In the genomic region with DNA sequence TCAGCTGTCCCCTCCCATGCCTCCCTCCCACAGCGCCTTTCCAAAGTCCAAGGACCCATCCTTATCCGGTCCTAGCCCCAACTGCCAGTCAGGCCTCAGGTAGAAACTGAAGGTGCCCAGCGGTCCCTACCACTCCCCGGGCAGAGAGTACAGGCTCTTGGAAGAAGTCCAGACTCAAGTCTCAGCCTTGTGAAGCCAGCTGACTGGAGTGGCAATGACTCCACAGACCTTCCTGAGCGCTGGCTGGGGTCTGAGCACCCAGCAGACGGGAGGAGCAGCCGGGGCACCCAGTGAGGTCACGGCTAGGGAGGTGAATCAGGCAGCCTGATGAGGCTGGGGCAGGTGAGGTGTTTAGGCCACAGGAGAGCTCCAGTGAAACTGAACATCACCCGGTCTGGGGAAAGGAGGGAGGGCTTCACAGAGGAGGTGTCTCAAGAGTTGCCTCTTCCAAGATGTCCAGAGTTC, we compare ENCODE assay signal across 14 cellular contexts.
A peak's percentile ranks its signal among the peaks of the same experiment; 100 is the strongest.
DNase-seq lines count a peak whose midpoint lies in the region; ATAC-seq lines count a peak whose summit lies in the region.
"Had no signal": no experiment of that assay in that cellular context is flagged by ENCODE, and none has a peak within 500 bp of the region (broad histone marks: within the 10 kb centered on the region; RNA-seq: fewer than 3 reads in every experiment).

No MANE protein-coding gene starts in this region.

- H2BK120ac ChIP-seq in mesendoderm (ENCODE audit: low read depth, low read length): no peak overlapping the region

- H3K56ac ChIP-seq in mesendoderm (ENCODE audit: low read length): no peak overlapping the region

- H3K4me3 ChIP-seq in SJSA1 (no peak overlapping the region), mesendoderm (ENCODE audit: low read length) (no peak overlapping the region)
- H3K4me3 ChIP-seq: skin epidermis, suprapubic skin had no signal

- H3K27ac Mint-ChIP-seq in central memory CD8-positive, alpha-beta T cell (ENCODE audit: low read depth): peak overlapping the region; percentile 74
- peak overlapping the region; percentile 48 to 63 for H3K27ac Mint-ChIP-seq in stimulated activated naive CD8-positive, alpha-beta T cell treated with anti-CD3 and anti-CD28 coated beads, Interleukin-15, amount 100 ng/mL, for 72 hours

- H3K4ac ChIP-seq in mesendoderm (ENCODE audit: low read depth, low read length): no peak overlapping the region

- H3K4me3 Mint-ChIP-seq in central memory CD8-positive, alpha-beta T cell: no peak overlapping the region
- peak overlapping the region in 1 of 2 donors; percentile 23 for H3K4me3 Mint-ChIP-seq in stimulated activated naive CD8-positive, alpha-beta T cell treated with anti-CD3 and anti-CD28 coated beads, Interleukin-15, amount 100 ng/mL, for 72 hours
- H3K4me3 Mint-ChIP-seq: activated naive CD8-positive, alpha-beta T cell treated with anti-CD3 and anti-CD28 coated beads, Interleukin-2, amount 10 ng/mL, durations not matched to agents 7 days and 5 days had no signal

- H3K9me3 ChIP-seq in SJSA1 (replicated peaks): no peaks in the 10 kb centered on the region
- H3K9me3 ChIP-seq: suprapubic skin had no signal

- H3K27me3 Mint-ChIP-seq in central memory CD8-positive, alpha-beta T cell: no peaks in the 10 kb centered on the region
- no peaks in the 10 kb centered on the region for H3K27me3 Mint-ChIP-seq in stimulated activated naive CD8-positive, alpha-beta T cell treated with anti-CD3 and anti-CD28 coated beads, Interleukin-15, amount 100 ng/mL, for 72 hours
- H3K27me3 Mint-ChIP-seq: activated naive CD8-positive, alpha-beta T cell treated with anti-CD3 and anti-CD28 coated beads, Interleukin-2, amount 10 ng/mL, durations not matched to agents 7 days and 5 days had no signal

- no peaks in the 10 kb centered on the region for H3K9me3 Mint-ChIP-seq in central memory CD8-positive, alpha-beta T cell
- H3K9me3 Mint-ChIP-seq in stimulated activated naive CD8-positive, alpha-beta T cell treated with anti-CD3 and anti-CD28 coated beads, Interleukin-15, amount 100 ng/mL, for 72 hours: no peaks in the 10 kb centered on the region
- H3K9me3 Mint-ChIP-seq: activated naive CD8-positive, alpha-beta T cell treated with anti-CD3 and anti-CD28 coated beads, Interleukin-2, amount 10 ng/mL, durations not matched to agents 7 days and 5 days had no signal

- ATAC-seq in central memory CD8-positive, alpha-beta T cell (replicated peaks; ENCODE audit: extremely low read depth, poor library complexity, severe bottlenecking): no peak
- no peak for ATAC-seq in stimulated activated naive CD8-positive, alpha-beta T cell treated with anti-CD3 and anti-CD28 coated beads, Interleukin-15, amount 100 ng/mL, for 72 hours
- no peak for ATAC-seq in HG03139 (IDR thresholded peaks at IDR 0.05; ENCODE audit: unreplicated experiment)

- H3K27me3 ChIP-seq in SJSA1 (replicated peaks) (no peaks in the 10 kb centered on the region), layer of hippocampus (ENCODE audit: control insufficient read depth, insufficient read depth, low read length) (no peaks in the 10 kb centered on the region), mesendoderm (ENCODE audit: insufficient read depth, low read length, poor library complexity) (no peaks in the 10 kb centered on the region)
- H3K27me3 ChIP-seq: suprapubic skin had no signal

- no peak overlapping the region for H2BK15ac ChIP-seq in mesendoderm (replicated peaks; ENCODE audit: low read depth)

- H3K4me1 ChIP-seq in SJSA1 (replicated peaks) (peaks cover 25% of the 10 kb centered on the region), mesendoderm (ENCODE audit: control insufficient read depth, low read depth, low read length) (peaks cover 2% of the 10 kb centered on the region)

- H3K36me3 ChIP-seq in SJSA1 (peaks cover 14% of the 10 kb centered on the region), mesendoderm (ENCODE audit: control insufficient read depth, insufficient read depth, low read length) (no peaks in the 10 kb centered on the region)
- H3K36me3 ChIP-seq: suprapubic skin had no signal

- H3K23ac ChIP-seq in mesendoderm (ENCODE audit: low read length): no peak overlapping the region

- H3K79me2 ChIP-seq in mesendoderm (ENCODE audit: control insufficient read depth, insufficient read depth, low read length): no peaks in the 10 kb centered on the region

- peaks cover 48% of the 10 kb centered on the region for H3K4me1 Mint-ChIP-seq in central memory CD8-positive, alpha-beta T cell
- H3K4me1 Mint-ChIP-seq in stimulated activated naive CD8-positive, alpha-beta T cell treated with anti-CD3 and anti-CD28 coated beads, Interleukin-15, amount 100 ng/mL, for 72 hours: peaks cover 62% of the 10 kb centered on the region

- H2AK5ac ChIP-seq in mesendoderm (ENCODE audit: low read length): no peak overlapping the region

- no peak overlapping the region for H4K8ac ChIP-seq in mesendoderm (ENCODE audit: low read depth, low read length)

- H2BK5ac ChIP-seq in mesendoderm (ENCODE audit: low read length): no peak overlapping the region

- H3K27ac ChIP-seq in SJSA1: peak overlapping the region; percentile 67; the same call in 1 of the 2 replicates
- H3K27ac ChIP-seq in layer of hippocampus (ENCODE audit: low read depth, low read length): peak overlapping the region; percentile 78
- no peak overlapping the region for H3K27ac ChIP-seq in mesendoderm (ENCODE audit: low read depth, low read length)
- H3K27ac ChIP-seq: skin epidermis, suprapubic skin had no signal

- no CpG with 5 or more reads among the region's 9 CpGs for WGBS in mesendoderm (ENCODE audit: extremely low coverage, insufficient coverage, low lambda C conversion rate)

- DNase-seq in SJSA1 (ENCODE audit: low read depth in 1 of 2, low spot score in 2 of 2) (no peak), NCI-H526 (lab: John Stamatoyannopoulos, UW) (no peak), mesendoderm (no peak)
- no peak for DNase-seq in central memory CD8-positive, alpha-beta T cell (ENCODE audit: low spot score in 2 of 2)
- DNase-seq in stimulated activated naive CD8-positive, alpha-beta T cell treated with anti-CD3 and anti-CD28 coated beads, Interleukin-15, amount 100 ng/mL, for 72 hours: no peak
- DNase-seq in stimulated activated CD4-positive, alpha-beta T cell treated with anti-CD3 and anti-CD28 coated beads, Interleukin-4, amount 100 ng/mL, for 1 hour: no peak
- DNase-seq: activated CD8-positive, alpha-beta memory T cell treated with anti-CD3 and anti-CD28 coated beads, Interleukin-2, amount 50 U/mL, for 4 hours; activated naive CD8-positive, alpha-beta T cell treated with anti-CD3 and anti-CD28 coated beads, Interleukin-2, amount 10 ng/mL, durations not matched to agents 7 days and 5 days; DND-41; NCI-H2029 had no signal

- peaks cover 4% of the 10 kb centered on the region for H3K79me1 ChIP-seq in mesendoderm (ENCODE audit: low read length)

- H4K5ac ChIP-seq in mesendoderm (ENCODE audit: low read length): no peak overlapping the region

- H3K4me2 ChIP-seq in mesendoderm (ENCODE audit: low read length): no peak overlapping the region

- H3K18ac ChIP-seq in mesendoderm (ENCODE audit: low read length): no peak overlapping the region

- H3K9ac ChIP-seq in mesendoderm (ENCODE audit: low read length): no peak overlapping the region

- peaks cover 4% of the 10 kb centered on the region for H3K36me3 Mint-ChIP-seq in central memory CD8-positive, alpha-beta T cell (ENCODE audit: insufficient read depth)
